Comparison of ENCODE assay signal across 9 cellular contexts in the genomic region with DNA sequence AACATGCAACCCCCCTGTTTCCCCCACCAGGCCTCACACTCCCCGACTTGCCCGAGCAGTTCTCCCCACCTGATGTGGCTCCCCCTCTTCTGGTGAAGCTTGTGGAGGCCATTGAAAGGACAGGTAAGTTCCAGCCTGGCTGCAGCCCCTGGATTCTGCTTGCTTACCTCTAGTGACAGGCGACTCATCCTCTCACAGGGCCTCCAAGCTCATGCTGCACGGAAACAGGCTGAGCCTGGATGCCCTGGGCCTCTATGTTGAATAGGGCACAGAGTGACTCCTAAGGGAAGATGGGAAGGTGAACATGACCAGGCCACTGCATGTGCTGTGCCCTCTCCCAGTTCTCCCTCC. TPM values are rescaled to one million over a fixed set of nuclear protein-coding genes. Genes with fewer than 3 reads are reported as not detected.
DNase-seq lines count a peak whose midpoint lies in the region; ATAC-seq, FAIRE-seq and TF ChIP-seq lines count a peak whose summit lies in the region.
"Had no signal": no experiment of that assay in that cellular context is flagged by ENCODE, and none has a peak within 500 bp of the region (broad histone marks: within the 10 kb centered on the region; RNA-seq: fewer than 3 reads in every experiment).

No MANE protein-coding gene starts in this region.

- H3K56ac ChIP-seq in H1 (replicated peaks; ENCODE audit: insufficient read length, low read depth, low read length), result no peak overlapping the region

- peak overlapping the region; percentile 77 to 80 for H3K4me3 Mint-ChIP-seq in stimulated activated naive B cell treated with anti-CD40 and anti-IgM and Interleukin-4, amounts not matched to agents 10 μg/mL and 1 μg/mL and 100 μg/mL, for 72 hours

- H3K27ac ChIP-seq in Panc1 (ENCODE audit: low read length) (no peak overlapping the region), H1 (ENCODE audit: low read depth, low read length) (no peak overlapping the region), brain microvascular endothelial cell (no peak overlapping the region)

- no peaks in the 10 kb centered on the region for H3K79me2 ChIP-seq in H1 (ENCODE audit: control insufficient read depth in 1 of 2, insufficient read depth in 2 of 2, low read length in 2 of 2)

- H3K36me3 ChIP-seq in Panc1 (ENCODE audit: control insufficient read depth, insufficient read depth, low read length) (no peaks in the 10 kb centered on the region; the same call in 1 of the 2 replicates), H1 (ENCODE audit: control insufficient read depth in 2 of 4, insufficient read depth in 4 of 4, low read length in 3 of 4) (peaks cover 1 to 26% (median 17%) of the 10 kb centered on the region in 4 experiments; a peak in 6 of 8 replicates), brain microvascular endothelial cell (replicated peaks) (peaks cover 31% of the 10 kb centered on the region)

- H3K27me3 ChIP-seq in Panc1 (ENCODE audit: control insufficient read depth, insufficient read depth, low read length), result no peaks in the 10 kb centered on the region
- no peaks in the 10 kb centered on the region for H3K27me3 ChIP-seq in H1 (replicated peaks in 1 of 4; ENCODE audit: control insufficient read depth in 3 of 4, extremely low read depth in 1 of 4, insufficient read depth in 3 of 4, low read length in 3 of 4)
- no peaks in the 10 kb centered on the region for H3K27me3 ChIP-seq in brain microvascular endothelial cell (replicated peaks)

- H4K20me1 ChIP-seq in H1 (replicated peaks in 1 of 2; ENCODE audit: control insufficient read depth in 1 of 2, insufficient read depth in 2 of 2, low read length in 2 of 2), result peaks cover 2 to 19% of the 10 kb centered on the region in 2 experiments

- TF ChIP-seq CTCF in Panc1 (IDR thresholded peaks at IDR 0.05), result no peak
- TF ChIP-seq CTCF in H1 (IDR thresholded peaks at IDR 0.05; ENCODE audit: control extremely low read depth in 1 of 3, insufficient read depth in 1 of 3, low read depth in 1 of 3, low read length in 3 of 3), result no peak
- TF ChIP-seq CTCF in brain microvascular endothelial cell (IDR thresholded peaks at IDR 0.05; ENCODE audit: low read depth, low read length, missing control alignments), result no peak

- H3K4me3 ChIP-seq in Panc1 (ENCODE audit: low read depth in 2 of 2, low read length in 2 of 2) (no peak overlapping the region), H1 (ENCODE audit: extremely low read depth in 1 of 4, insufficient read depth in 2 of 4, low read depth in 3 of 4, low read length in 4 of 4) (no peak overlapping the region), brain microvascular endothelial cell (ENCODE audit: low read depth, low read length) (no peak overlapping the region)

- TF ChIP-seq POLR2A in H1 (IDR thresholded peaks at IDR 0.05; ENCODE audit: control extremely low read depth in 1 of 2, low read depth in 2 of 2, low read length in 2 of 2), result no peak

- CTCF ChIA-PET in Panc1 (lab: Charles Lee), result interaction anchor here (0.5 to 0.6 kb wide), 2 partner anchors 48 to 429 kb away, joined by 4 to 8 read pairs; no protein-coding TSS in a partner anchor
- CTCF ChIA-PET in H1 (lab: Charles Lee; ENCODE audit: partially characterized antibody), result interaction anchor here (0.6 to 2.4 kb wide), 20 partner anchors 8 to 962 kb away, joined by 3 to 24 read pairs (median 3); no protein-coding TSS in a partner anchor

- peak; percentile 50 for DNase-seq in DMS53 (lab: John Stamatoyannopoulos, UW)
- no peak for DNase-seq in DMS53 treated with DMSO at 0.1 percent for 48 hours (lab: John Stamatoyannopoulos, UW; ENCODE audit: unreplicated experiment)
- DNase-seq in Panc1 (ENCODE audit: low read depth, low spot score), result no peak
- no peak for DNase-seq in H1 (ENCODE audit: low read depth in 1 of 2, low spot score in 2 of 2)
- no peak for DNase-seq in stimulated activated naive B cell treated with anti-CD40 and anti-IgM and Interleukin-4, amounts not matched to agents 10 μg/mL and 1 μg/mL and 100 μg/mL, for 72 hours
- no peak for DNase-seq in brain microvascular endothelial cell
- no peak for DNase-seq in NCI-H187 treated with DMSO at 0.1 percent for 48 hours (lab: John Stamatoyannopoulos, UW)

- no peaks in the 10 kb centered on the region for H3K27me3 Mint-ChIP-seq in stimulated activated naive B cell treated with anti-CD40 and anti-IgM and Interleukin-4, amounts not matched to agents 10 μg/mL and 1 μg/mL and 100 μg/mL, for 72 hours

- H2AFZ ChIP-seq in H1 (ENCODE audit: low read length), result no peak overlapping the region

- no peak overlapping the region for H4K91ac ChIP-seq in H1 (replicated peaks; ENCODE audit: insufficient read length, low read length)

- no peak overlapping the region for H3K14ac ChIP-seq in H1 (ENCODE audit: insufficient read length)

- no peak overlapping the region for H2BK15ac ChIP-seq in H1 (ENCODE audit: low read length)

- peak overlapping the region; percentile 64 for H4K5ac ChIP-seq in H1 (ENCODE audit: insufficient read length, low read depth, low read length)

- peaks cover 14 to 31% of the 10 kb centered on the region in 2 donors for H3K36me3 Mint-ChIP-seq in stimulated activated naive B cell treated with anti-CD40 and anti-IgM and Interleukin-4, amounts not matched to agents 10 μg/mL and 1 μg/mL and 100 μg/mL, for 72 hours

- H2BK120ac ChIP-seq in H1 (replicated peaks; ENCODE audit: low read depth, low read length), result no peak overlapping the region

- POLR2A ChIA-PET in Panc1 (lab: Charles Lee), result no interaction called here
- POLR2A ChIA-PET in H1 (lab: Charles Lee; ENCODE audit: partially characterized antibody), result interaction anchor here (0.5 to 2.2 kb wide), 11 partner anchors 9 to 294 kb away, joined by 3 to 11 read pairs (median 3); a partner anchor contains a TSS

- intact Hi-C loops in Panc1 (cut with micrococcal nuclease; ENCODE audit: unreplicated experiment), result loop anchor here (10.0 kb wide), 1 partner anchor 46 kb away; no protein-coding TSS in a partner anchor

- H3K27ac Mint-ChIP-seq in stimulated activated naive B cell treated with anti-CD40 and anti-IgM and Interleukin-4, amounts not matched to agents 10 μg/mL and 1 μg/mL and 100 μg/mL, for 72 hours, result peak overlapping the region; percentile 86

- H2BK12ac ChIP-seq in H1 (ENCODE audit: low read depth, low read length), result peak overlapping the region; percentile 75; the same call in 1 of the 2 replicates

- H4K8ac ChIP-seq in H1 (ENCODE audit: extremely low read depth, insufficient read depth, low read length), result peak overlapping the region; percentile 84; the same call in 1 of the 2 replicates

- 0 out of 4 replicates have a peak overlapping the region, but pooled peaks of 1 of the 2 experiments have one; percentile 7 for H3K4me2 ChIP-seq in H1 (ENCODE audit: insufficient read depth in 1 of 2, low read depth in 2 of 2, low read length in 2 of 2)

- no peak overlapping the region for H3K23ac ChIP-seq in H1 (ENCODE audit: insufficient read length)

- in situ Hi-C loops in Panc1 (cut with HindIII; ENCODE audit: low pct_unique_long_range_greater_than_20kb, low sequenced_read_pairs) (no loop called here), brain microvascular endothelial cell (cut with HindIII; ENCODE audit: low pct_ligation_motif_present, low sequenced_read_pairs) (no loop called here)

- H3K9me3 Mint-ChIP-seq in stimulated activated naive B cell treated with anti-CD40 and anti-IgM and Interleukin-4, amounts not matched to agents 10 μg/mL and 1 μg/mL and 100 μg/mL, for 72 hours, result no peaks in the 10 kb centered on the region

- no peak overlapping the region for H3K9ac ChIP-seq in H1 (replicated peaks in 1 of 4; ENCODE audit: extremely low read depth in 1 of 4, low read depth in 3 of 4, low read length in 3 of 4)

- peak; percentile 13; the same call in 1 of the 2 replicates for ATAC-seq in Panc1
- no peak for ATAC-seq in stimulated activated naive B cell treated with anti-CD40 and anti-IgM and Interleukin-4, amounts not matched to agents 10 μg/mL and 1 μg/mL and 100 μg/mL, for 72 hours (replicated peaks)
- ATAC-seq in HG03135 (IDR thresholded peaks at IDR 0.05; ENCODE audit: unreplicated experiment), result no peak

- 0 out of 2 replicates have a peak overlapping the region, but pooled peaks have one; percentile 60 for H3K18ac ChIP-seq in H1 (ENCODE audit: extremely low read depth, low read length)

- H2BK20ac ChIP-seq in H1 (ENCODE audit: low read length), result no peak overlapping the region

- TF ChIP-seq EP300 in H1 (IDR thresholded peaks at IDR 0.05; ENCODE audit: borderline replicate concordance in 1 of 2, low read depth in 2 of 2, low read length in 2 of 2), result no peak

- FAIRE-seq in H1 (lab: Jason Lieb, UNC), result no peak
- FAIRE-seq: A204.1 had no signal

- BruUV-seq in Panc1 (replicated peaks; lab: Mats Ljungman, UMichigan), result no TSS peak

- H3K9me3 ChIP-seq in Panc1 (ENCODE audit: control insufficient read depth, insufficient read depth, low read depth, low read length), result no peaks in the 10 kb centered on the region
- H3K9me3 ChIP-seq in H1 (ENCODE audit: insufficient read depth in 2 of 2, low read depth in 1 of 2, low read length in 1 of 2), result no peaks in the 10 kb centered on the region

- 0 out of 2 replicates have a peak, but pooled peaks cover 2% of the 10 kb centered on the region for H3K79me1 ChIP-seq in H1 (ENCODE audit: low read depth, low read length)

- peaks cover 24 to 26% of the 10 kb centered on the region in 2 donors for H3K4me1 Mint-ChIP-seq in stimulated activated naive B cell treated with anti-CD40 and anti-IgM and Interleukin-4, amounts not matched to agents 10 μg/mL and 1 μg/mL and 100 μg/mL, for 72 hours

- WGBS in H1 (ENCODE audit: extremely low coverage in 1 of 2, insufficient coverage in 1 of 2, insufficient read length in 1 of 2, insufficient replicate concordance in 2 of 2, low coverage in 1 of 2, low lambda C conversion rate in 2 of 2, missing lambda C conversion rate in 1 of 2), 2 experiments, result 89% methylated on average over 2 of the region's 4 CpGs; no CpG with 5 or more reads in 1 of the 2 experiments

- H3K4ac ChIP-seq in H1 (replicated peaks; ENCODE audit: insufficient read length, low read depth, low read length), result peak overlapping the region; percentile 14

- no peak overlapping the region for H2BK5ac ChIP-seq in H1 (ENCODE audit: low read depth, low read length)

- H2AK5ac ChIP-seq in H1 (ENCODE audit: low read depth, low read length), result 0 out of 2 replicates have a peak overlapping the region, but pooled peaks have one; percentile 61

- no peak for TF ChIP-seq RAD21 in H1 (IDR thresholded peaks at IDR 0.05 in 1 of 2, conservative IDR thresholded peaks at IDR 0.05 in 1 of 2; ENCODE audit: low read depth in 2 of 2, low read length in 2 of 2)

- H3K23me2 ChIP-seq in H1 (ENCODE audit: low read depth, low read length), result peaks cover 3% of the 10 kb centered on the region

- H3K4me1 ChIP-seq in Panc1 (ENCODE audit: control insufficient read depth, insufficient read depth, low read length), result peaks cover 18% of the 10 kb centered on the region
- H3K4me1 ChIP-seq in H1 (replicated peaks in 1 of 4; ENCODE audit: control insufficient read depth in 3 of 4, insufficient read depth in 4 of 4, low read length in 3 of 4), result peaks cover 0 to 10% (median 7%) of the 10 kb centered on the region in 4 experiments; a peak in 6 of 7 replicates

RNA-seq across cellular contexts. Expression of a gene that starts 7.5 kb away (rescaled TPM):
- 37.6 TPM for total RNA-seq in Panc1 (2021; ENCODE audit: unreplicated experiment)
- 67.7 TPM for polyA plus RNA-seq in Panc1 (2012; ENCODE audit: insufficient read length)
- total RNA-seq in H1 (2021; fragmentation: NEBNext Ultra II Directional; extraction: Animal tissue kit (Norgen Biotek cat#: 25700)), result 53.8 and 57.1 TPM in 2 replicates
- 21.7 and 31.4 TPM in 2 replicates for polyA plus RNA-seq in H1 (2011; rRNA removed)
- polyA plus RNA-seq in H1 (2011; cell fraction: cytosol; rRNA removed), result 20.2 TPM
- 29.8 TPM for polyA plus RNA-seq in H1 (2011; cell fraction: nucleus; rRNA removed)
- polyA plus RNA-seq in H1 (2012, experiment 1 of 2), result 24.6 to 46.9 TPM (median 34.0 TPM) in 4 replicates
- polyA plus RNA-seq in H1 (2012, experiment 2 of 2), result 33.2 TPM
- 45.8 TPM for polyA plus RNA-seq in H1 (2013, experiment 1 of 2)
- 45.9 TPM for polyA plus RNA-seq in H1 (2013, experiment 2 of 2)
- polyA minus RNA-seq in H1 (2011; rRNA and poly(A)+ RNA removed), result 15.2 and 18.5 TPM in 2 replicates
- 37.8 TPM for polyA minus RNA-seq in H1 (2011; cell fraction: cytosol; rRNA and poly(A)+ RNA removed)
- 21.7 TPM for polyA minus RNA-seq in H1 (2011; cell fraction: nucleus; rRNA and poly(A)+ RNA removed)

RNA-seq across cellular contexts. Expression of a gene that starts 13.2 kb away (rescaled TPM):
- total RNA-seq in Panc1 (2021; ENCODE audit: unreplicated experiment), result 39.7 TPM
- 38.3 TPM for polyA plus RNA-seq in Panc1 (2012; ENCODE audit: insufficient read length)
- total RNA-seq in H1 (2021; fragmentation: NEBNext Ultra II Directional; extraction: Animal tissue kit (Norgen Biotek cat#: 25700)), result 25.9 and 28.9 TPM in 2 replicates
- 59.5 and 62.4 TPM in 2 replicates for polyA plus RNA-seq in H1 (2011; rRNA removed)
- polyA plus RNA-seq in H1 (2011; cell fraction: cytosol; rRNA removed), result 58.0 TPM
- polyA plus RNA-seq in H1 (2011; cell fraction: nucleus; rRNA removed), result 51.4 TPM
- polyA plus RNA-seq in H1 (2012, experiment 1 of 2), result 25.3 to 49.4 TPM (median 43.4 TPM) in 4 replicates
- polyA plus RNA-seq in H1 (2012, experiment 2 of 2), result 54.5 TPM
- 60.7 TPM for polyA plus RNA-seq in H1 (2013, experiment 1 of 2)
- 66.1 TPM for polyA plus RNA-seq in H1 (2013, experiment 2 of 2)
- polyA minus RNA-seq in H1 (2011; rRNA and poly(A)+ RNA removed), result 39.9 and 40.8 TPM in 2 replicates
- polyA minus RNA-seq in H1 (2011; cell fraction: cytosol; rRNA and poly(A)+ RNA removed), result 26.3 TPM
- 15.6 TPM for polyA minus RNA-seq in H1 (2011; cell fraction: nucleus; rRNA and poly(A)+ RNA removed)

RNA-seq across cellular contexts. Expression of a gene that starts 32.6 kb away (rescaled TPM):
- 13.3 TPM for total RNA-seq in Panc1 (2021; ENCODE audit: unreplicated experiment)
- polyA plus RNA-seq in Panc1 (2012; ENCODE audit: insufficient read length), result 17.0 TPM
- total RNA-seq in H1 (2021; fragmentation: NEBNext Ultra II Directional; extraction: Animal tissue kit (Norgen Biotek cat#: 25700)), result 24.2 and 28.6 TPM in 2 replicates
- 80.1 and 82.6 TPM in 2 replicates for polyA plus RNA-seq in H1 (2011; rRNA removed)
- 52.7 TPM for polyA plus RNA-seq in H1 (2011; cell fraction: cytosol; rRNA removed)
- polyA plus RNA-seq in H1 (2011; cell fraction: nucleus; rRNA removed), result 45.3 TPM
- polyA plus RNA-seq in H1 (2012, experiment 1 of 2), result 29.4 to 37.4 TPM (median 36.6 TPM) in 4 replicates
- polyA plus RNA-seq in H1 (2012, experiment 2 of 2), result 48.3 TPM
- polyA plus RNA-seq in H1 (2013, experiment 1 of 2), result 41.2 TPM
- 42.3 TPM for polyA plus RNA-seq in H1 (2013, experiment 2 of 2)
- 31.0 and 44.7 TPM in 2 replicates for polyA minus RNA-seq in H1 (2011; rRNA and poly(A)+ RNA removed)
- 16.7 TPM for polyA minus RNA-seq in H1 (2011; cell fraction: cytosol; rRNA and poly(A)+ RNA removed)
- polyA minus RNA-seq in H1 (2011; cell fraction: nucleus; rRNA and poly(A)+ RNA removed), result 12.7 TPM

RNA-seq across cellular contexts. Expression of a gene that starts 43.4 kb away (rescaled TPM):
- total RNA-seq in Panc1 (2021; ENCODE audit: unreplicated experiment), result 1.0 TPM
- 1.4 TPM for polyA plus RNA-seq in Panc1 (2012; ENCODE audit: insufficient read length)
- 14.2 and 14.3 TPM in 2 replicates for total RNA-seq in H1 (2021; fragmentation: NEBNext Ultra II Directional; extraction: Animal tissue kit (Norgen Biotek cat#: 25700))
- 13.6 and 18.6 TPM in 2 replicates for polyA plus RNA-seq in H1 (2011; rRNA removed)
- 7.1 TPM for polyA plus RNA-seq in H1 (2011; cell fraction: cytosol; rRNA removed)
- polyA plus RNA-seq in H1 (2011; cell fraction: nucleus; rRNA removed), result 26.7 TPM
- polyA plus RNA-seq in H1 (2012, experiment 1 of 2), result 10.0 to 16.5 TPM (median 14.3 TPM) in 4 replicates
- polyA plus RNA-seq in H1 (2012, experiment 2 of 2), result 11.5 TPM
- polyA plus RNA-seq in H1 (2013, experiment 1 of 2), result 12.1 TPM
- 13.1 TPM for polyA plus RNA-seq in H1 (2013, experiment 2 of 2)
- polyA minus RNA-seq in H1 (2011; rRNA and poly(A)+ RNA removed), result 42.9 and 47.7 TPM in 2 replicates
- 23.5 TPM for polyA minus RNA-seq in H1 (2011; cell fraction: cytosol; rRNA and poly(A)+ RNA removed)
- 17.7 TPM for polyA minus RNA-seq in H1 (2011; cell fraction: nucleus; rRNA and poly(A)+ RNA removed)
